ENCODE assay signal across 12 cellular contexts in genomic region chr17:74245145-74245817, GRCh38. TPM values are rescaled to one million over a fixed set of nuclear protein-coding genes. Genes with fewer than 3 reads are reported as not detected.
DNase-seq lines count a peak whose midpoint lies in the region; ATAC-seq, FAIRE-seq and TF ChIP-seq lines count a peak whose summit lies in the region.
"Had no signal": no experiment of that assay in that cellular context is flagged by ENCODE, and none has a peak within 500 bp of the region (broad histone marks: within the 10 kb centered on the region; RNA-seq: fewer than 3 reads in every experiment).

No MANE protein-coding gene starts in this region.

- ATAC-seq in WTC11 = peak; percentile 77

- WGBS in esophagus squamous epithelium, 2 donors = 60 to 90% methylated on average over 2 to 8 of the region's 21 CpGs

- peaks cover 7% of the 10 kb centered on the region for H3K27me3 Mint-ChIP-seq in WTC11 (ENCODE audit: low read depth)
- H3K27me3 Mint-ChIP-seq: activated naive CD8-positive, alpha-beta T cell treated with anti-CD3 and anti-CD28 coated beads, Interleukin-2, amount 10 ng/mL, durations not matched to agents 7 days and 5 days had no signal

- H3K9me2 ChIP-seq in neural cell (ENCODE audit: insufficient read depth, low read length) = no peaks in the 10 kb centered on the region

- TF ChIP-seq POLR2A in esophagus squamous epithelium (IDR thresholded peaks at IDR 0.05) = no peak

- peaks cover 8% of the 10 kb centered on the region for H3K36me3 Mint-ChIP-seq in WTC11

- no peak overlapping the region for H3K27ac ChIP-seq in neural cell (ENCODE audit: low read length)
- H3K27ac ChIP-seq in esophagus squamous epithelium = no peak overlapping the region

- no peak for TF ChIP-seq EP300 in neural cell (conservative IDR thresholded peaks at IDR 0.05; ENCODE audit: poor library complexity, severe bottlenecking)

- H3K27ac Mint-ChIP-seq in WTC11 = no peak overlapping the region
- H3K27ac Mint-ChIP-seq: activated naive CD8-positive, alpha-beta T cell treated with anti-CD3 and anti-CD28 coated beads, Interleukin-2, amount 10 ng/mL, durations not matched to agents 7 days and 5 days had no signal

- H3K9me3 ChIP-seq in neural cell (ENCODE audit: low read length) = no peaks in the 10 kb centered on the region
- H3K9me3 ChIP-seq in esophagus squamous epithelium = no peaks in the 10 kb centered on the region
- H3K9me3 ChIP-seq: MG63 had no signal

- H3K9me3 Mint-ChIP-seq in WTC11 = peaks cover 8% of the 10 kb centered on the region
- H3K9me3 Mint-ChIP-seq: activated naive CD8-positive, alpha-beta T cell treated with anti-CD3 and anti-CD28 coated beads, Interleukin-2, amount 10 ng/mL, durations not matched to agents 7 days and 5 days had no signal

- peaks cover 0 to 28% (median 5%) of the 10 kb centered on the region in 3 donors for H3K4me1 ChIP-seq in esophagus squamous epithelium

- H3K4me1 Mint-ChIP-seq in WTC11 = peaks cover 19% of the 10 kb centered on the region

- intact Hi-C loops in esophagus squamous epithelium (cut with DNase I) = no loop called here

- H3K27me3 ChIP-seq in neural cell (ENCODE audit: insufficient read depth, low read depth, low read length) = peaks cover 22% of the 10 kb centered on the region
- H3K27me3 ChIP-seq in esophagus squamous epithelium = no peaks in the 10 kb centered on the region
- H3K27me3 ChIP-seq: MG63 had no signal

- H3K4me3 ChIP-seq in neural cell (ENCODE audit: low read length) = no peak overlapping the region
- no peak overlapping the region for H3K4me3 ChIP-seq in esophagus squamous epithelium
- H3K4me3 ChIP-seq: MG63 had no signal

- H3K36me3 ChIP-seq in neural cell (ENCODE audit: insufficient read depth, low read length) (no peaks in the 10 kb centered on the region), esophagus squamous epithelium (no peaks in the 10 kb centered on the region)
- H3K36me3 ChIP-seq: MG63 had no signal

- H4K20me1 ChIP-seq in neural cell (ENCODE audit: insufficient read depth) = no peaks in the 10 kb centered on the region

- no peaks in the 10 kb centered on the region for H3K79me2 ChIP-seq in neural cell (replicated peaks; ENCODE audit: insufficient read depth, low read length)

- no peak for FAIRE-seq in frontal cortex (lab: Jason Lieb, UNC)

- TF ChIP-seq CTCF in WTC11 (IDR thresholded peaks at IDR 0.05) = no peak
- peak; percentile 40 for TF ChIP-seq CTCF in neural cell (IDR thresholded peaks at IDR 0.05; ENCODE audit: poor library complexity, severe bottlenecking)
- no peak for TF ChIP-seq CTCF in esophagus squamous epithelium (IDR thresholded peaks at IDR 0.05)
- TF ChIP-seq CTCF in GM20000 (IDR thresholded peaks at IDR 0.05; ENCODE audit: extremely low read depth, missing control alignments) = no peak

- H3K4me3 Mint-ChIP-seq in WTC11 = peak overlapping the region; percentile 40; the same call in 1 of the 2 replicates
- H3K4me3 Mint-ChIP-seq: activated naive CD8-positive, alpha-beta T cell treated with anti-CD3 and anti-CD28 coated beads, Interleukin-2, amount 10 ng/mL, durations not matched to agents 7 days and 5 days had no signal

- H2AFZ ChIP-seq in neural cell (ENCODE audit: low read depth, low read length) = no peak overlapping the region

- DNase-seq in EH (ENCODE audit: low read depth) (peak; percentile 2), WTC11 (ENCODE audit: low spot score) (peak; percentile 69), frontal cortex (ENCODE audit: low spot score in 2 of 2) (peak; percentile 56 to 58), SW 1271 (lab: John Stamatoyannopoulos, UW) (no peak), esophagus squamous epithelium (lab: John Stamatoyannopoulos, UW) (no peak), GM20000 (ENCODE audit: low spot score) (no peak)
- no peak for DNase-seq in activated naive CD4-positive, alpha-beta T cell treated with anti-CD3 and anti-CD28 coated beads, Interleukin-2, amount 50 U/mL, for 16 hours
- DNase-seq: activated naive CD8-positive, alpha-beta T cell treated with anti-CD3 and anti-CD28 coated beads, Interleukin-2, amount 10 ng/mL, durations not matched to agents 7 days and 5 days; MG63; T1000 had no signal

- TF ChIP-seq RAD21 in neural cell (conservative IDR thresholded peaks at IDR 0.05) = no peak

- no peaks in the 10 kb centered on the region for H3F3A ChIP-seq in neural cell (ENCODE audit: insufficient read depth, low read length, poor library complexity, severe bottlenecking)

- H3K9ac ChIP-seq in neural cell (ENCODE audit: low read length) = peak overlapping the region; percentile 10

- POLR2A ChIA-PET in WTC11 (lab: Charles Lee) = interaction anchor here (0.9 to 1.7 kb wide), 2 partner anchors 11 to 32 kb away, joined by 5 to 6 read pairs; partner anchors contain the start of gene TTYH2

- no peak overlapping the region for H3K4me2 ChIP-seq in neural cell (ENCODE audit: low read length)

- CTCF ChIA-PET in WTC11 (lab: Charles Lee) = interaction anchor here (0.7 to 3.3 kb wide), 19 partner anchors 8 to 617 kb away, joined by 3 to 24 read pairs (median 6); partner anchors contain the start of genes DNAI2 and TTYH2

TF ChIP-seq in WTC11, 78 proteins besides CTCF, POLR2A, EP300 and RAD21 (continues in another document):
- TF ChIP-seq, protein P1, sequence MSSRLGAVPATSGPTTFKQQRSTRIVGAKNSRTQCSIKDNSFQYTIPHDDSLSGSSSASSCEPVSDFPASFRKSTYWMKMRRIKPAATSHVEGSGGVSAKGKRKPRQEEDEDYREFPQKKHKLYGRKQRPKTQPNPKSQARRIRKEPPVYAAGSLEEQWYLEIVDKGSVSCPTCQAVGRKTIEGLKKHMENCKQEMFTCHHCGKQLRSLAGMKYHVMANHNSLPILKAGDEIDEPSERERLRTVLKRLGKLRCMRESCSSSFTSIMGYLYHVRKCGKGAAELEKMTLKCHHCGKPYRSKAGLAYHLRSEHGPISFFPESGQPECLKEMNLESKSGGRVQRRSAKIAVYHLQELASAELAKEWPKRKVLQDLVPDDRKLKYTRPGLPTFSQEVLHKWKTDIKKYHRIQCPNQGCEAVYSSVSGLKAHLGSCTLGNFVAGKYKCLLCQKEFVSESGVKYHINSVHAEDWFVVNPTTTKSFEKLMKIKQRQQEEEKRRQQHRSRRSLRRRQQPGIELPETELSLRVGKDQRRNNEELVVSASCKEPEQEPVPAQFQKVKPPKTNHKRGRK (CRISPR knock-in tag; IDR thresholded peaks at IDR 0.05; ENCODE audit: borderline replicate concordance) = no peak

TF ChIP-seq in neural cell, 6 proteins besides CTCF, POLR2A, EP300 and RAD21:
- TF ChIP-seq MXI1 (conservative IDR thresholded peaks at IDR 0.05; ENCODE audit: poor library complexity, severe bottlenecking) = no peak
- TF ChIP-seq TAF1 (IDR thresholded peaks at IDR 0.05; ENCODE audit: low read depth) = no peak
- no peak for TF ChIP-seq REST (IDR thresholded peaks at IDR 0.05; ENCODE audit: borderline replicate concordance)
- TF ChIP-seq SMC3 (conservative IDR thresholded peaks at IDR 0.05; ENCODE audit: poor library complexity) = no peak
- TF ChIP-seq POLR2AphosphoS5 (IDR thresholded peaks at IDR 0.05) = no peak
- no peak for TF ChIP-seq EZH2 (IDR thresholded peaks at IDR 0.05; ENCODE audit: borderline replicate concordance, insufficient read depth, low read length, poor library complexity, severe bottlenecking)

RNA-seq across cellular contexts. Expression of gene DNAI2, which starts 28.8 kb away (rescaled TPM):
- total RNA-seq in WTC11 (2021) (0.21 to 0.26 TPM (median 0.23 TPM) in 3 replicates), frontal cortex (not detected), esophagus squamous epithelium (under 1 TPM in 1 of 4 donors, not detected in 3; 0.19 TPM)
- polyA plus RNA-seq in neural cell = not detected in 2 replicates
- polyA minus RNA-seq in neural cell = not detected in 2 replicates
- total RNA-seq: myocyte had no signal

RNA-seq across cellular contexts. Expression of gene TTYH2, which starts 31.9 kb away (rescaled TPM):
- 3.5 to 5.1 TPM (median 4.5 TPM) in 3 replicates for total RNA-seq in WTC11 (2021)
- total RNA-seq in frontal cortex = 14.7 TPM
- polyA plus RNA-seq in neural cell = 0.40 and 2.5 TPM in 2 replicates
- 0.46 and 2.7 TPM in 2 replicates for polyA minus RNA-seq in neural cell
- total RNA-seq in esophagus squamous epithelium = 1 to 10 TPM in 3 of 4 donors, under 1 TPM in 1; 0.35 to 6.7 (median 1.8) TPM

RNA-seq across cellular contexts. Expression of gene RPL38, which starts 41.8 kb away (rescaled TPM):
- total RNA-seq in WTC11 (2021) = 1,170 to 1,273 TPM (median 1,266 TPM) in 3 replicates
- total RNA-seq in frontal cortex = 2,904 TPM
- polyA plus RNA-seq in neural cell = 307 and 378 TPM in 2 replicates
- 115 and 142 TPM in 2 replicates for polyA minus RNA-seq in neural cell
- total RNA-seq in esophagus squamous epithelium = 100 to 1,000 TPM; 224 to 564 (median 403) TPM

Comparison
In these comparisons a context has a peak if more than half of its experiments do, and no peak if none do; other contexts are left out.
1. DNase-seq: peak in EH (single experiment), WTC11 (single experiment) and frontal cortex (2 of 2); none in activated naive CD4-positive, alpha-beta T cell treated with anti-CD3 and anti-CD28 coated beads, Interleukin-2, amount 50 U/mL, for 16 hours (single experiment), SW 1271 (0 of 2), esophagus squamous epithelium (single experiment) and GM20000 (single experiment).